Comparison of ENCODE assay signal across 8 cellular contexts in the genomic region with DNA sequence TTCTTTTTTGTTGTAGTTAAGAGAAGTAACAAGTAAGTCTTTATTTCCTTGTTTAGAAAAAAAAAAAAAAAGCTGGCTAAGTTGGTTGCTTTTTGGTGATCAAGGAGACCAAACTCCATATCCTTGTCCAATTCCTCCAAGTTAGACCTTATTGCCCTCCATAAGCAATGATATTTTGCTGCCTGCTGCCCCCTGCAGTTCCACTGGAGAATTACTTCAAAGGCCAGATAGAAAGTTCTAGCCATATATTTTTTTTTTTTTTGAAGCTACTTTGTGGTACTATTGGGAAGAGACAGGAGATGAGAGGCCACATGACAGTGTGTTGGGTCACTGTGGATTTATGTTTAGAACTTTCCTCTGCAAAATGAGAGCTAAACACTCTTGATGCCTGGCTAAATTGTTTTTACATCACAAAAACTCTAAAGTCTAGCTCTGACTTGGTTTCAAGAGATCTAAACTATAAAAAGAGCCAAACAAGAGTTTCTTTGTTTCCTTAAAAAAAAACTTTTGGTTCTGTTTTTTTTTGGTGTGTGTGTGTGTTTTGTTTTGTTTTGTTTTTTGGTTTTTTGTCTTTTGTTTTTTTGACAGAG.
DNase-seq lines count a peak whose midpoint lies in the region; ATAC-seq and TF ChIP-seq lines count a peak whose summit lies in the region.

No MANE protein-coding gene starts in this region.

- ATAC-seq in GM19395 (IDR thresholded peaks at IDR 0.05; ENCODE audit: unreplicated experiment): peak; percentile 58

- DNase-seq in BE2C (peak; percentile 58), RKO (ENCODE audit: low spot score) (peak; percentile 31), adipocyte (ENCODE audit: low read depth) (peak; percentile 71), inferior parietal cortex (ENCODE audit: extremely low spot score) (peak; percentile 39), NCI-H2107 treated with DMSO at 0.1 percent for 48 hours (lab: John Stamatoyannopoulos, UW; ENCODE audit: unreplicated experiment) (no peak)
- DNase-seq in stimulated activated CD8-positive, alpha-beta memory T cell treated with anti-CD3 and anti-CD28 coated beads, Interleukin-15, amount 100 ng/mL, for 24 hours (ENCODE audit: low read depth): peak; percentile 2
- no peak for DNase-seq in effector CD4-positive, alpha-beta T cell

- no peaks in the 10 kb centered on the region for H3K36me3 ChIP-seq in BE2C
- no peaks in the 10 kb centered on the region for H3K36me3 ChIP-seq in adipocyte (ENCODE audit: control insufficient read depth, insufficient read depth, low read length, severe bottlenecking)

- H3K4me3 ChIP-seq in BE2C (ENCODE audit: low read depth, low read length): no peak overlapping the region
- no peak overlapping the region for H3K4me3 ChIP-seq in adipocyte (ENCODE audit: low read length)

- H3K27me3 ChIP-seq in BE2C (no peaks in the 10 kb centered on the region), adipocyte (replicated peaks; ENCODE audit: control insufficient read depth, insufficient read depth, low read length) (no peaks in the 10 kb centered on the region)

- H3K9ac ChIP-seq in adipocyte (ENCODE audit: low read length): no peak overlapping the region

- H3K4me1 ChIP-seq in BE2C (no peaks in the 10 kb centered on the region), adipocyte (ENCODE audit: control insufficient read depth, insufficient read depth, low read length) (peaks cover 37% of the 10 kb centered on the region)

- peak; percentile 71 for TF ChIP-seq CTCF in BE2C (IDR thresholded peaks at IDR 0.05; ENCODE audit: low read depth, low read length)

- H3K9me3 ChIP-seq in BE2C (no peaks in the 10 kb centered on the region), adipocyte (ENCODE audit: control insufficient read depth, low read length) (no peaks in the 10 kb centered on the region)

Comparison
In these comparisons a context has a peak if more than half of its experiments do, and no peak if none do; other contexts are left out.
1. DNase-seq: peak in BE2C (single experiment), RKO (single experiment), adipocyte (single experiment), inferior parietal cortex (single experiment) and stimulated activated CD8-positive, alpha-beta memory T cell treated with anti-CD3 and anti-CD28 coated beads, Interleukin-15, amount 100 ng/mL, for 24 hours (single experiment); none in effector CD4-positive, alpha-beta T cell (single experiment) and NCI-H2107 treated with DMSO at 0.1 percent for 48 hours (single experiment).